In genomic region chr10:71965623-71966022, GRCh38 we compare ENCODE assay signal across 10 cellular contexts. TPM values are rescaled to one million over a fixed set of nuclear protein-coding genes. Genes with fewer than 3 reads are reported as not detected.
A peak's percentile ranks its signal among the peaks of the same experiment; 100 is the strongest.
DNase-seq lines count a peak whose midpoint lies in the region; ATAC-seq, FAIRE-seq and TF ChIP-seq lines count a peak whose summit lies in the region.
"Had no signal": no experiment of that assay in that cellular context is flagged by ENCODE, and none has a peak within 500 bp of the region (broad histone marks: within the 10 kb centered on the region; RNA-seq: fewer than 3 reads in every experiment).

No MANE protein-coding gene starts in this region.

- H2AK5ac ChIP-seq in H1 (ENCODE audit: low read depth, low read length), result 0 out of 2 replicates have a peak overlapping the region, but pooled peaks have one; percentile 86

- peak overlapping the region; percentile 86 for H3K4me3 Mint-ChIP-seq in activated naive CD4-positive, alpha-beta T cell treated with anti-CD3 and anti-CD28 coated beads, Interleukin-2, amount 50 U/mL, for 24 hours
- no peak overlapping the region for H3K4me3 Mint-ChIP-seq in effector memory CD8-positive, alpha-beta T cell

- H2BK15ac ChIP-seq in H1 (ENCODE audit: low read length), result peak overlapping the region; percentile 88; the same call in 1 of the 2 replicates

- no peak overlapping the region for H2AFZ ChIP-seq in H1 (ENCODE audit: low read length)

- H3K36me3 Mint-ChIP-seq in activated naive CD4-positive, alpha-beta T cell treated with anti-CD3 and anti-CD28 coated beads, Interleukin-2, amount 50 U/mL, for 24 hours, result no peaks in the 10 kb centered on the region
- no peaks in the 10 kb centered on the region for H3K36me3 Mint-ChIP-seq in activated naive CD4-positive, alpha-beta T cell treated with anti-CD3 and anti-CD28 coated beads, Interleukin-2, amount 50 U/mL, for 72 hours
- H3K36me3 Mint-ChIP-seq in effector memory CD8-positive, alpha-beta T cell (ENCODE audit: insufficient read depth), result no peaks in the 10 kb centered on the region

- H3K27ac Mint-ChIP-seq in activated naive CD4-positive, alpha-beta T cell treated with anti-CD3 and anti-CD28 coated beads, Interleukin-2, amount 50 U/mL, for 24 hours, result peak overlapping the region; percentile 65
- no peak overlapping the region for H3K27ac Mint-ChIP-seq in activated naive CD4-positive, alpha-beta T cell treated with anti-CD3 and anti-CD28 coated beads, Interleukin-2, amount 50 U/mL, for 72 hours
- no peak overlapping the region for H3K27ac Mint-ChIP-seq in effector memory CD8-positive, alpha-beta T cell

- H3K4me1 ChIP-seq in H1 (replicated peaks in 1 of 4; ENCODE audit: control insufficient read depth in 3 of 4, insufficient read depth in 4 of 4, low read length in 3 of 4), result peaks cover 2 to 15% (median 10%) of the 10 kb centered on the region in 4 experiments; a peak in 4 of 7 replicates
- H3K4me1 ChIP-seq in vagina, result peaks cover 69% of the 10 kb centered on the region

- H3K36me3 ChIP-seq in H1 (ENCODE audit: control insufficient read depth in 2 of 4, insufficient read depth in 4 of 4, low read length in 3 of 4), result no peaks in the 10 kb centered on the region
- H3K36me3 ChIP-seq in vagina, result no peaks in the 10 kb centered on the region

- H3K23me2 ChIP-seq in H1 (ENCODE audit: low read depth, low read length), result peaks cover 17% of the 10 kb centered on the region

- H3K9me3 Mint-ChIP-seq in activated naive CD4-positive, alpha-beta T cell treated with anti-CD3 and anti-CD28 coated beads, Interleukin-2, amount 50 U/mL, for 24 hours, result no peaks in the 10 kb centered on the region
- no peaks in the 10 kb centered on the region for H3K9me3 Mint-ChIP-seq in activated naive CD4-positive, alpha-beta T cell treated with anti-CD3 and anti-CD28 coated beads, Interleukin-2, amount 50 U/mL, for 72 hours
- no peaks in the 10 kb centered on the region for H3K9me3 Mint-ChIP-seq in effector memory CD8-positive, alpha-beta T cell

- H3K27ac ChIP-seq in H1 (ENCODE audit: low read depth, low read length), result no peak overlapping the region
- H3K27ac ChIP-seq in vagina, result peak overlapping the region; percentile 98

- H2BK20ac ChIP-seq in H1 (ENCODE audit: low read length), result peak overlapping the region; percentile 75; the same call in 1 of the 2 replicates

- TF ChIP-seq CTCF in H1 (IDR thresholded peaks at IDR 0.05; ENCODE audit: control extremely low read depth in 1 of 3, insufficient read depth in 1 of 3, low read depth in 1 of 3, low read length in 3 of 3) (no peak), vagina (IDR thresholded peaks at IDR 0.05) (no peak)

- peaks cover 3 to 50% (median 35%) of the 10 kb centered on the region in 4 experiments for H3K27me3 ChIP-seq in H1 (replicated peaks in 1 of 4; ENCODE audit: control insufficient read depth in 3 of 4, extremely low read depth in 1 of 4, insufficient read depth in 3 of 4, low read length in 3 of 4)
- H3K27me3 ChIP-seq in vagina, result no peaks in the 10 kb centered on the region

- H3K4ac ChIP-seq in H1 (replicated peaks; ENCODE audit: insufficient read length, low read depth, low read length), result no peak overlapping the region

- CTCF ChIA-PET in H1 (lab: Charles Lee; ENCODE audit: partially characterized antibody), result interaction anchor here (0.5 to 4.1 kb wide), 6 partner anchors 9 to 246 kb away, joined by 3 to 26 read pairs (median 4); no protein-coding TSS in a partner anchor

- no peaks in the 10 kb centered on the region for H3K79me2 ChIP-seq in H1 (ENCODE audit: control insufficient read depth in 1 of 2, insufficient read depth in 2 of 2, low read length in 2 of 2)

- no peak overlapping the region; a peak in 1 of 7 replicates for H3K9ac ChIP-seq in H1 (replicated peaks in 1 of 4; ENCODE audit: extremely low read depth in 1 of 4, low read depth in 3 of 4, low read length in 3 of 4)

- POLR2A ChIA-PET in H1 (lab: Charles Lee; ENCODE audit: partially characterized antibody), result interaction anchor here (1.2 kb wide), 1 partner anchor 8 kb away, joined by 3 read pairs; no protein-coding TSS in a partner anchor

- peak overlapping the region; percentile 96; the same call in 1 of the 2 replicates for H2BK12ac ChIP-seq in H1 (ENCODE audit: low read depth, low read length)

- peak overlapping the region; percentile 4 for H4K91ac ChIP-seq in H1 (replicated peaks; ENCODE audit: insufficient read length, low read length)

- no peak overlapping the region for H3K56ac ChIP-seq in H1 (replicated peaks; ENCODE audit: insufficient read length, low read depth, low read length)

- H2BK120ac ChIP-seq in H1 (replicated peaks; ENCODE audit: low read depth, low read length), result no peak overlapping the region

- H3K18ac ChIP-seq in H1 (ENCODE audit: extremely low read depth, low read length), result 0 out of 2 replicates have a peak overlapping the region, but pooled peaks have one; percentile 93

- no peaks in the 10 kb centered on the region; the same call in 1 of the 2 replicates for H3K79me1 ChIP-seq in H1 (ENCODE audit: low read depth, low read length)

- WGBS in H1 (ENCODE audit: extremely low coverage in 1 of 2, insufficient coverage in 1 of 2, insufficient read length in 1 of 2, insufficient replicate concordance in 2 of 2, low coverage in 1 of 2, low lambda C conversion rate in 2 of 2, missing lambda C conversion rate in 1 of 2), 2 experiments, result 64% methylated on average over 4 of the region's 4 CpGs; no CpG with 5 or more reads in 1 of the 2 experiments

- no peak for ATAC-seq in activated naive CD4-positive, alpha-beta T cell treated with anti-CD3 and anti-CD28 coated beads, Interleukin-2, amount 50 U/mL, for 72 hours
- no peak for ATAC-seq in effector memory CD8-positive, alpha-beta T cell (replicated peaks)
- ATAC-seq in GM21390 (IDR thresholded peaks at IDR 0.05; ENCODE audit: unreplicated experiment), result no peak

- peaks cover 14% of the 10 kb centered on the region for H3K4me1 Mint-ChIP-seq in activated naive CD4-positive, alpha-beta T cell treated with anti-CD3 and anti-CD28 coated beads, Interleukin-2, amount 50 U/mL, for 24 hours
- H3K4me1 Mint-ChIP-seq in effector memory CD8-positive, alpha-beta T cell (ENCODE audit: low read depth in 2 of 2), result peaks cover 0 to 4% of the 10 kb centered on the region in 2 donors

- intact Hi-C loops in vagina (cut with DNase I), result loop anchor here (10.0 kb wide), 2 partner anchors 49 to 369 kb away; no protein-coding TSS in a partner anchor

- no peak for DNase-seq in activated naive CD4-positive, alpha-beta T cell treated with anti-CD3 and anti-CD28 coated beads, Interleukin-2, amount 50 U/mL, for 72 hours (ENCODE audit: low spot score in 2 of 2)
- DNase-seq in H1 (ENCODE audit: low read depth in 1 of 2, low spot score in 2 of 2), result no peak
- DNase-seq in myocyte (ENCODE audit: low read depth), result peak; percentile 26
- no peak for DNase-seq in vagina (ENCODE audit: extremely low spot score in 2 of 2)
- no peak for DNase-seq in effector memory CD8-positive, alpha-beta T cell
- no peak for DNase-seq in DMS79 treated with DMSO at 0.1 percent for 48 hours (lab: John Stamatoyannopoulos, UW)
- DNase-seq: DMS79; NK-92 treated with Interleukin-12 subunit alpha and Interleukin-12 subunit beta, amount 100 ng/mL, for 24 hours had no signal

- H3K4me2 ChIP-seq in H1 (ENCODE audit: insufficient read depth in 1 of 2, low read depth in 2 of 2, low read length in 2 of 2), result peak overlapping the region; percentile 97 to 99

- no peaks in the 10 kb centered on the region for H3K9me3 ChIP-seq in H1 (ENCODE audit: insufficient read depth in 2 of 2, low read depth in 1 of 2, low read length in 1 of 2)
- no peaks in the 10 kb centered on the region for H3K9me3 ChIP-seq in vagina

- 0 out of 2 replicates have a peak overlapping the region, but pooled peaks have one; percentile 52 for H2BK5ac ChIP-seq in H1 (ENCODE audit: low read depth, low read length)

- H3K27me3 Mint-ChIP-seq in activated naive CD4-positive, alpha-beta T cell treated with anti-CD3 and anti-CD28 coated beads, Interleukin-2, amount 50 U/mL, for 24 hours, result peaks cover 25% of the 10 kb centered on the region
- H3K27me3 Mint-ChIP-seq in effector memory CD8-positive, alpha-beta T cell, result peaks cover 60 to 85% of the 10 kb centered on the region in 2 donors

- H4K5ac ChIP-seq in H1 (ENCODE audit: insufficient read length, low read depth, low read length), result no peak overlapping the region

- H3K4me3 ChIP-seq in H1 (ENCODE audit: extremely low read depth in 1 of 4, insufficient read depth in 2 of 4, low read depth in 3 of 4, low read length in 4 of 4) (peak overlapping the region in 3 of 4 experiments; percentile 60 to 97 (median 66); a peak in 5 of 8 replicates), vagina (peak overlapping the region; percentile 59 to 70)

- peak overlapping the region; percentile 94; the same call in 1 of the 2 replicates for H4K8ac ChIP-seq in H1 (ENCODE audit: extremely low read depth, insufficient read depth, low read length)

- no peak overlapping the region for H3K23ac ChIP-seq in H1 (ENCODE audit: insufficient read length)

- no peak for TF ChIP-seq RAD21 in H1 (IDR thresholded peaks at IDR 0.05 in 1 of 2, conservative IDR thresholded peaks at IDR 0.05 in 1 of 2; ENCODE audit: low read depth in 2 of 2, low read length in 2 of 2)

- H4K20me1 ChIP-seq in H1 (replicated peaks in 1 of 2; ENCODE audit: control insufficient read depth in 1 of 2, insufficient read depth in 2 of 2, low read length in 2 of 2), result peaks cover 0 to 3% of the 10 kb centered on the region in 2 experiments

- no peak for TF ChIP-seq EP300 in H1 (IDR thresholded peaks at IDR 0.05; ENCODE audit: borderline replicate concordance in 1 of 2, low read depth in 2 of 2, low read length in 2 of 2)

- TF ChIP-seq POLR2A in H1 (IDR thresholded peaks at IDR 0.05; ENCODE audit: control extremely low read depth in 1 of 2, low read depth in 2 of 2, low read length in 2 of 2), result no peak
- TF ChIP-seq POLR2A in vagina (IDR thresholded peaks at IDR 0.05), result no peak

- FAIRE-seq in H1 (lab: Jason Lieb, UNC), result no peak

- no peak overlapping the region for H3K14ac ChIP-seq in H1 (ENCODE audit: insufficient read length)

TF ChIP-seq in H1, 55 proteins besides CTCF, POLR2A, EP300 and RAD21 (continues in another document):
- no peak for TF ChIP-seq SP1 (IDR thresholded peaks at IDR 0.05; ENCODE audit: low read depth, low read length)
- no peak for TF ChIP-seq EGR1 (IDR thresholded peaks at IDR 0.05; ENCODE audit: borderline replicate concordance, low read depth, low read length)

RNA-seq across cellular contexts. Expression of gene CHST3, which starts 1.4 kb away (rescaled TPM):
- under 1 TPM; 0.16 to 0.88 TPM for total RNA-seq in activated naive CD4-positive, alpha-beta T cell treated with anti-CD3 and anti-CD28 coated beads, Interleukin-2, amount 50 U/mL, for 72 hours
- total RNA-seq in H1 (2021; fragmentation: NEBNext Ultra II Directional; extraction: Animal tissue kit (Norgen Biotek cat#: 25700)), result 5.7 and 5.8 TPM in 2 replicates
- polyA plus RNA-seq in H1 (2011; rRNA removed), result 2.0 and 2.4 TPM in 2 replicates
- polyA plus RNA-seq in H1 (2011; cell fraction: cytosol; rRNA removed), result 2.0 TPM
- 2.8 TPM for polyA plus RNA-seq in H1 (2011; cell fraction: nucleus; rRNA removed)
- polyA plus RNA-seq in H1 (2012, experiment 1 of 2), result 2.5 to 3.3 TPM (median 2.9 TPM) in 4 replicates
- polyA plus RNA-seq in H1 (2012, experiment 2 of 2), result 2.1 TPM
- polyA plus RNA-seq in H1 (2013, experiment 1 of 2), result 3.7 TPM
- polyA plus RNA-seq in H1 (2013, experiment 2 of 2), result 4.5 TPM
- 3.9 and 5.0 TPM in 2 replicates for polyA minus RNA-seq in H1 (2011; rRNA and poly(A)+ RNA removed)
- 3.6 TPM for polyA minus RNA-seq in H1 (2011; cell fraction: cytosol; rRNA and poly(A)+ RNA removed)
- polyA minus RNA-seq in H1 (2011; cell fraction: nucleus; rRNA and poly(A)+ RNA removed), result 4.4 TPM
- total RNA-seq in myocyte, result 49.3 and 57.5 TPM in 2 replicates
- polyA plus RNA-seq in myocyte (2012), result 81.8 TPM
- 26.0 TPM for total RNA-seq in vagina
